Comparison of ENCODE assay signal across 30 cellular contexts in the genomic region with DNA sequence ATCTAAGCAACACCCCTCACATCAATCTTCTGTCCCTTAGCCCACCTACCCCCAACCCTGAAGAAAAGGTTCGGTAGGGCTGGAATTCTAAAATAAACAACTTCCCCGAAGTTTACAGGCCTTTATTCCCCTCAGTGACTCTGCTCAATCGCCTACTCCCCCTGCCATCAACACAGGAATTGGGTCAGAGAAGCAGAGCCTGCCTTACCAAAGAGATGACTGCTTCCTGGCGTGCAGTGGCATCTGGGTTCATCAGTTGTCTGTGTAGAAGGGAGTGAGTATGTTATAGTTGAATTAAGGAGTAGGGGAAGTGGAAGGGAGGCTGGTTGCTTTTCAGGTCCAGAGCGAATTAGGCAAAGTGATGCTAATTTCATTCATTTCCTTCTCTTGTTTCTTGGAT. TPM values are rescaled to one million over a fixed set of nuclear protein-coding genes. Genes with fewer than 3 reads are reported as not detected.
"Had no signal": no experiment of that assay in that cellular context is flagged by ENCODE, and none has a peak within 500 bp of the region (broad histone marks: within the 10 kb centered on the region; RNA-seq: fewer than 3 reads in every experiment).

No MANE protein-coding gene starts in this region.

- DNase-seq: activated CD4-positive, alpha-beta T cell treated with anti-CD3 and anti-CD28 coated beads, Interleukin-2, amount 50 U/mL, for 4 hours; activated naive CD4-positive, alpha-beta T cell treated with Interleukin-2 at 50 U/mL for 16 hours; activated T-cell treated with anti-CD3 and anti-CD28 coated beads, Interleukin-2, amount 50 U/mL, for 4 hours; anterior cingulate cortex; body of pancreas; heart left ventricle; islet precursor cell; left cardiac atrium; retina; sigmoid colon; stimulated activated CD4-positive, alpha-beta T cell treated with anti-CD3 and anti-CD28 coated beads, Interleukin-15, amount 100 ng/mL, for 24 hours; stimulated activated naive CD4-positive, alpha-beta T cell; SW 1271; thyroid gland; upper lobe of right lung had no signal

- H3K9me3 Mint-ChIP-seq: activated T-cell treated with anti-CD3 and anti-CD28 coated beads, Interleukin-2, amount 50 U/mL, for 4 hours; memory B cell; neural progenitor cell; T-helper 2 cell treated with Interferon-gamma antibody and Interleukin-4, amounts not matched to agents 5 μg/mL and 100 μg/mL, for 36 hours had no signal

- H3K27me3 ChIP-seq: body of pancreas, cardiac muscle cell, heart left ventricle, neural progenitor cell, sigmoid colon, thyroid gland, upper lobe of right lung had no signal

- H3K36me3 ChIP-seq: neural progenitor cell, thyroid gland, upper lobe of right lung had no signal

- H3K4me3 Mint-ChIP-seq: activated T-cell treated with anti-CD3 and anti-CD28 coated beads, Interleukin-2, amount 50 U/mL, for 4 hours; memory B cell; neural progenitor cell; T-helper 2 cell treated with Interferon-gamma antibody and Interleukin-4, amounts not matched to agents 5 μg/mL and 100 μg/mL, for 36 hours had no signal

- H3K9me3 ChIP-seq: body of pancreas, heart left ventricle, sigmoid colon, thyroid gland, upper lobe of right lung had no signal

- H3K4me3 ChIP-seq: body of pancreas, cardiac muscle cell, heart left ventricle, neural progenitor cell, sigmoid colon, SK-N-MC, smooth muscle cell, thyroid gland, upper lobe of right lung had no signal

- H3K27ac Mint-ChIP-seq: memory B cell; neural progenitor cell; T-helper 2 cell treated with Interferon-gamma antibody and Interleukin-4, amounts not matched to agents 5 μg/mL and 100 μg/mL, for 36 hours had no signal

- H3K27me3 Mint-ChIP-seq: memory B cell, progenitor cell of endocrine pancreas had no signal

- H3K4me1 ChIP-seq: body of pancreas, heart left ventricle, neural progenitor cell, sigmoid colon, thyroid gland, upper lobe of right lung had no signal

- ATAC-seq: activated CD4-positive, CD25-positive, alpha-beta regulatory T cell treated with anti-CD3 and anti-CD28 coated beads, Interleukin-2, amount 50 U/mL, for 24 hours; body of pancreas; heart left ventricle; left cardiac atrium had no signal

- H3K27ac ChIP-seq: body of pancreas, cardiac muscle cell, heart left ventricle, neural progenitor cell, sigmoid colon, SK-N-MC, thyroid gland, upper lobe of right lung, VCaP had no signal

RNA-seq across cellular contexts. Expression of a gene that starts 12.7 kb away (rescaled TPM):
- total RNA-seq: body of pancreas, cardiac muscle cell, chondrocyte, epithelial cell of proximal tubule, fibroblast of villous mesenchyme, left cardiac atrium, lower leg skin, omental fat pad, progenitor cell of endocrine pancreas, sigmoid colon, smooth muscle cell, subcutaneous adipose tissue had no signal
- polyA plus RNA-seq: heart left ventricle, smooth muscle cell had no signal

RNA-seq across cellular contexts. Expression of a gene that starts 24.2 kb away (rescaled TPM):
- total RNA-seq: cardiac muscle cell, chondrocyte, epithelial cell of proximal tubule, fibroblast of villous mesenchyme, progenitor cell of endocrine pancreas had no signal
- polyA plus RNA-seq: smooth muscle cell had no signal
